ENCODE assay signal across 1 cellular context in the genomic region with DNA sequence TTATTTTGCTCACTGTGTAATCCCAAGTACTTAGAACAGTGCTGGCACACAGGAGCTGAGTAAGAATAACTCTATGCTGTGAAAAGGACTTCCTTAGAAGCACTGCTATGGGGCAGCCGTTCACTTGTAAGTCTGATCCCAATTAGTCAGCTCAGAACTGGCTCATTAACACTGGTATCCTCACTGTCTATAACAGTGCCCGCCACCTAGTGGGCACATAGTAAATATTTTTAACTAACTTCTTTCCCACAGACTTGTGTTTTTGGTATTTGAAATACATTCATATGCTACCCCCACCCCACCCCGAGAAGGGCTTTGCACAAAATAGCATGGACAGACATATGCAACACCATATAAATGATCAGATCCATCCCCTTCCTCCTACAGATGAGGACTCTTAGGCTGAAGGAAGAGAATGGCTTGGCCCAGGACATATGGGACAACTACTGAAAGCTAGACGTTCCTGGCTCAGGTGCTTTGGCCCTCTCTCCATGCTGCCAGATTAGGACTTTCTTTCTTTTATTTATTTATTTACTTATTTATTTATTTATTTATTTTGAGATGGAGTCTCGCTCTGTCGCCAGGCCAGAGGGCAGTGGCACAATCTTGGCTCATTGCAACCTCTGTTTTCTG.
TF ChIP-seq lines count a peak whose summit lies in the region.

No MANE protein-coding gene starts in this region.

TF ChIP-seq in HepG2, 621 proteins besides CTCF, POLR2A, EP300 and RAD21:
- TF ChIP-seq NFAT5 (CRISPR knock-in tag; IDR thresholded peaks at IDR 0.05) = no peak
- no peak for TF ChIP-seq ZNF652 (CRISPR knock-in tag; IDR thresholded peaks at IDR 0.05; ENCODE audit: borderline replicate concordance, low read depth)
- TF ChIP-seq ZNF44 (CRISPR knock-in tag; IDR thresholded peaks at IDR 0.05) = no peak
- TF ChIP-seq SMC3 (IDR thresholded peaks at IDR 0.05; ENCODE audit: low read length) = peak; percentile 48
- no peak for TF ChIP-seq PBX2 (CRISPR knock-in tag; IDR thresholded peaks at IDR 0.05)
- TF ChIP-seq HNRNPLL (IDR thresholded peaks at IDR 0.05; ENCODE audit: low read depth, low read length, poor library complexity, severe bottlenecking) = no peak
- no peak for TF ChIP-seq UBTF (CRISPR knock-in tag; IDR thresholded peaks at IDR 0.05)
- peak; percentile 65 for TF ChIP-seq STAG1 (CRISPR knock-in tag; IDR thresholded peaks at IDR 0.05)
- no peak for TF ChIP-seq ZNF101 (CRISPR knock-in tag; IDR thresholded peaks at IDR 0.05; ENCODE audit: borderline replicate concordance, low read depth)
- no peak for TF ChIP-seq ZBTB44 (CRISPR knock-in tag; IDR thresholded peaks at IDR 0.05)
